ENCODE assay signal across 25 cellular contexts in the genomic region with DNA sequence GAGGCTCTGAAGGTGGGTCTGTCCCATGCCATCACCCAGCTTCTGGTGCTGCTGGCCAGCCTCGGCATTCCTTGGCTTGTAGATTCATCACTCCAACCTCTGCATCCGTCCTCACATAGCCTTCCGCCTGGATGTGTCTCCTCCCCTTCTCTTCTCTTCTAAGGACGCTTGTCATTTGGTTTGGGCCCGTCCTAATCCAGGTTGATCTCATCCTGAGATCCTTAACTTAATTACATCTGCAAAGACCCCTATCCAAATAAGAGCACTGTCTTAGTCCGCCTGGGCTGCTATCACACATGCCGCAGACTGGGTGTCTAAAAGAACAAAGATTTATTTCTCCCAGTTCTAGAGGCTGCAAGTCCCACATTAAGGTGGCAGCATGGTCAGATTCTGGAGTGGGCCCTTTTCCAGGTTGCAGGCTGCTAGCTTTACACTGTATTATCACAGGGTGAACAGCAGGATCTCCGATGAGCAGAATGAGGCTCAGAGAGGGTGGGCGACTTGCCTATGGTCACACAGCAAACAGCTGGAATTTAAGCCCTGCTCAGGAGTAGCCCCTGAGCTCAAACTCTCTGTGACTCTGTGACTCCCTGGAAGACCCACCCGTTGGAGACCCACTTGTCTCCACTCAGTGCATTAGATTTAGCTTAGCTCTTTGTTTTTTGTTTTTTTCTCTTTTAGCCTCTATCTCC.
"Had no signal": no experiment of that assay in that cellular context is flagged by ENCODE, and none has a peak within 500 bp of the region (broad histone marks: within the 10 kb centered on the region; RNA-seq: fewer than 3 reads in every experiment).

No MANE protein-coding gene starts in this region.

- H3K4me1 ChIP-seq: breast epithelium, heart left ventricle, prostate gland, right atrium auricular region, stomach, suprapubic skin had no signal

- H3K4me1 Mint-ChIP-seq: activated T-helper 17 cell treated with anti-CD3 and anti-CD28 coated beads, Interleukin-2, amount 50 U/mL, for 72 hours; central memory CD8-positive, alpha-beta T cell; naive thymus-derived CD8-positive, alpha-beta T cell; stimulated activated memory B cell treated with anti-CD40 and anti-IgM and Interleukin-4, amounts not matched to agents 10 μg/mL and 1 μg/mL and 100 μg/mL, for 72 hours; T-cell had no signal

- H3K4me3 ChIP-seq: breast epithelium, coronary artery, heart left ventricle, ovary, prostate gland, right atrium auricular region, stomach, suprapubic skin, tibial nerve had no signal

- H3K36me3 ChIP-seq: breast epithelium, heart left ventricle, ovary, prostate gland, right atrium auricular region, suprapubic skin, tibial nerve had no signal

- H3K9me3 Mint-ChIP-seq: activated T-cell treated with anti-CD3 and anti-CD28 coated beads, Interleukin-2, amount 50 U/mL, for 24 hours; activated T-helper 17 cell treated with anti-CD3 and anti-CD28 coated beads, Interleukin-2, amount 50 U/mL, for 72 hours; central memory CD8-positive, alpha-beta T cell; T-helper 2 cell treated with Interferon-gamma antibody and Interleukin-4, amounts not matched to agents 5 μg/mL and 100 μg/mL, for 36 hours had no signal

- H3K4me3 Mint-ChIP-seq: activated naive CD8-positive, alpha-beta T cell; activated T-cell treated with anti-CD3 and anti-CD28 coated beads, Interleukin-2, amount 50 U/mL, for 24 hours; activated T-helper 17 cell treated with anti-CD3 and anti-CD28 coated beads, Interleukin-2, amount 50 U/mL, for 72 hours; central memory CD8-positive, alpha-beta T cell; naive thymus-derived CD8-positive, alpha-beta T cell; stimulated activated memory B cell treated with anti-CD40 and anti-IgM and Interleukin-4, amounts not matched to agents 10 μg/mL and 1 μg/mL and 100 μg/mL, for 72 hours; T-cell; T-helper 2 cell treated with Interferon-gamma antibody and Interleukin-4, amounts not matched to agents 5 μg/mL and 100 μg/mL, for 36 hours had no signal

- DNase-seq: activated CD4-positive, alpha-beta T cell treated with anti-CD3 and anti-CD28 coated beads, Interleukin-2, amount 50 U/mL, for 4 hours; activated CD4-positive, CD25-positive, alpha-beta regulatory T cell treated with anti-CD3 and anti-CD28 coated beads, Interleukin-2, amount 50 U/mL, for 72 hours; activated CD8-positive, alpha-beta memory T cell treated with anti-CD3 and anti-CD28 coated beads, Interleukin-2, amount 50 U/mL, for 4 hours; activated T-cell treated with anti-CD3 and anti-CD28 coated beads, Interleukin-2, amount 50 U/mL, for 24 hours; heart left ventricle; left cardiac atrium; mesendoderm; naive thymus-derived CD8-positive, alpha-beta T cell; ovary; stimulated activated CD4-positive, alpha-beta T cell treated with anti-CD3 and anti-CD28 coated beads, Interleukin-1b, Interleukin-23, amount 100 ng/mL, for 48 hours; stomach; T-cell had no signal

- H3K27me3 Mint-ChIP-seq: activated naive CD8-positive, alpha-beta T cell; activated T-cell treated with anti-CD3 and anti-CD28 coated beads, Interleukin-2, amount 50 U/mL, for 24 hours; activated T-helper 17 cell treated with anti-CD3 and anti-CD28 coated beads, Interleukin-2, amount 50 U/mL, for 72 hours; stimulated activated memory B cell treated with anti-CD40 and anti-IgM and Interleukin-4, amounts not matched to agents 10 μg/mL and 1 μg/mL and 100 μg/mL, for 72 hours; T-cell had no signal

- H3K27ac ChIP-seq: breast epithelium, coronary artery, epithelial cell of prostate, heart left ventricle, ovary, prostate gland, right atrium auricular region, stomach, suprapubic skin, tibial nerve, VCaP had no signal

- H3K36me3 Mint-ChIP-seq: activated naive CD8-positive, alpha-beta T cell; naive thymus-derived CD8-positive, alpha-beta T cell; stimulated activated memory B cell treated with anti-CD40 and anti-IgM and Interleukin-4, amounts not matched to agents 10 μg/mL and 1 μg/mL and 100 μg/mL, for 72 hours; T-cell had no signal

- ATAC-seq: activated T-helper 17 cell treated with anti-CD3 and anti-CD28 coated beads, Interleukin-2, amount 50 U/mL, for 72 hours; heart left ventricle; left cardiac atrium; naive thymus-derived CD8-positive, alpha-beta T cell; stimulated activated memory B cell treated with anti-CD40 and anti-IgM and Interleukin-4, amounts not matched to agents 10 μg/mL and 1 μg/mL and 100 μg/mL, for 72 hours; T-cell had no signal

- H3K9me3 ChIP-seq: ovary, prostate gland, right atrium auricular region, stomach, suprapubic skin had no signal

- H3K27me3 ChIP-seq: breast epithelium, ovary, right atrium auricular region, stomach, suprapubic skin, tibial nerve had no signal

- H3K27ac Mint-ChIP-seq: activated naive CD8-positive, alpha-beta T cell; activated T-cell treated with anti-CD3 and anti-CD28 coated beads, Interleukin-2, amount 50 U/mL, for 24 hours; activated T-helper 17 cell treated with anti-CD3 and anti-CD28 coated beads, Interleukin-2, amount 50 U/mL, for 72 hours; stimulated activated memory B cell treated with anti-CD40 and anti-IgM and Interleukin-4, amounts not matched to agents 10 μg/mL and 1 μg/mL and 100 μg/mL, for 72 hours; T-cell; T-helper 2 cell treated with Interferon-gamma antibody and Interleukin-4, amounts not matched to agents 5 μg/mL and 100 μg/mL, for 36 hours had no signal
